In genomic region chr12:57388425-57388824, GRCh38 we compare ENCODE assay signal across 31 cellular contexts. TPM values are rescaled to one million over a fixed set of nuclear protein-coding genes. Genes with fewer than 3 reads are reported as not detected.
DNase-seq lines count a peak whose midpoint lies in the region; ATAC-seq, FAIRE-seq and TF ChIP-seq lines count a peak whose summit lies in the region.
"Had no signal": no experiment of that assay in that cellular context is flagged by ENCODE, and none has a peak within 500 bp of the region (broad histone marks: within the 10 kb centered on the region; RNA-seq: fewer than 3 reads in every experiment).

No MANE protein-coding gene starts in this region.

- 36% methylated on average over 5 of the region's 5 CpGs for WGBS in K562 (ENCODE audit: insufficient coverage, low coverage, missing lambda C conversion rate)
- WGBS in mesenchymal stem cell, result 94% methylated on average over 4 of the region's 5 CpGs
- 92 to 97% (median 95%) methylated on average over 5 of the region's 5 CpGs for WGBS in psoas muscle, 3 donors

- no peaks in the 10 kb centered on the region for H3F3A ChIP-seq in GM23338 (replicated peaks; ENCODE audit: low read depth)

- H3K4ac ChIP-seq in mesenchymal stem cell (ENCODE audit: low read depth in 1 of 2, low read length in 2 of 2), result no peak overlapping the region

- H3K27ac ChIP-seq in AG04450 (ENCODE audit: low read depth, low read length) (peak overlapping the region; percentile 53), GM23338 (ENCODE audit: low read depth) (no peak overlapping the region), K562 (ENCODE audit: extremely low read depth, low read depth, low read length) (no peak overlapping the region), mesenchymal stem cell (ENCODE audit: low read length, poor library complexity, severe bottlenecking) (peak overlapping the region; percentile 40), psoas muscle (no peak overlapping the region)
- H3K27ac ChIP-seq: ascending aorta, Peyer's patch, SJCRH30, spleen, upper lobe of left lung had no signal

- H3K23ac ChIP-seq in mesenchymal stem cell (ENCODE audit: low read length in 2 of 2), result no peak overlapping the region

- no peak for ATAC-seq in GM23338
- ATAC-seq in K562, result peak; percentile 38; the same call in 1 of the 3 replicates
- ATAC-seq in GM19397 (IDR thresholded peaks at IDR 0.05; ENCODE audit: unreplicated experiment), result no peak
- no peak for ATAC-seq in psoas muscle
- ATAC-seq: natural killer cell had no signal

- no peaks in the 10 kb centered on the region for H3K9me2 ChIP-seq in GM23338 (ENCODE audit: insufficient read depth)

- H2AK5ac ChIP-seq in mesenchymal stem cell (ENCODE audit: low read length, severe bottlenecking), result no peak overlapping the region

- H2BK120ac ChIP-seq in mesenchymal stem cell (ENCODE audit: low read depth, low read length), result no peak overlapping the region

- TF ChIP-seq POLR2A in K562 (conservative IDR thresholded peaks at IDR 0.05), result no peak

- no peak overlapping the region for H3K14ac ChIP-seq in mesenchymal stem cell (ENCODE audit: low read length in 2 of 2)

- no peak for TF ChIP-seq CTCF in AG04450 (IDR thresholded peaks at IDR 0.05; ENCODE audit: low read depth, low read length)
- TF ChIP-seq CTCF in GM23338 (conservative IDR thresholded peaks at IDR 0.05; ENCODE audit: low read depth in 2 of 2), result no peak
- no peak for TF ChIP-seq CTCF in K562 (IDR thresholded peaks at IDR 0.05 in 2 of 3, conservative IDR thresholded peaks at IDR 0.05 in 1 of 3; ENCODE audit: insufficient read depth in 2 of 3, low read depth in 1 of 3, low read length in 3 of 3)
- TF ChIP-seq CTCF in psoas muscle (IDR thresholded peaks at IDR 0.05), result no peak

- H3K18ac ChIP-seq in mesenchymal stem cell (ENCODE audit: low read depth in 1 of 2, low read length in 2 of 2), result no peak overlapping the region

- H2BK12ac ChIP-seq in mesenchymal stem cell (ENCODE audit: low read length in 2 of 2), result no peak overlapping the region

- CTCF ChIA-PET in AG04450 (lab: Charles Lee), result interaction anchor here (0.7 to 1.6 kb wide), 3 partner anchors 64 to 81 kb away, joined by 3 to 7 read pairs (median 4); no protein-coding TSS in a partner anchor
- CTCF ChIA-PET in K562 (lab: Yijun Ruan, JAX; ENCODE audit: low intra/inter-chr PET ratio), result no interaction called here

- intact Hi-C loops in K562 (cut with micrococcal nuclease), result no loop called here
- intact Hi-C loops in psoas muscle (cut with DNase I), result no loop called here

- no peak for TF ChIP-seq RAD21 in K562 (CRISPR knock-in tag; conservative IDR thresholded peaks at IDR 0.05 in 1 of 2, IDR thresholded peaks at IDR 0.05 in 1 of 2)

- POLR2A ChIA-PET in AG04450 (lab: Yijun Ruan, JAX), result interaction anchor here (1.0 kb wide), 1 partner anchor 64 kb away, joined by 4 read pairs; no protein-coding TSS in a partner anchor
- POLR2A ChIA-PET in K562 (lab: Yijun Ruan, JAX), result interaction anchor here (0.5 to 1.7 kb wide), 5 partner anchors 10 to 165 kb away, joined by 3 to 6 read pairs (median 3); no protein-coding TSS in a partner anchor

- H3K27ac Mint-ChIP-seq in GM23338, result peak overlapping the region; percentile 13; the same call in 1 of the 2 replicates
- H3K27ac Mint-ChIP-seq: activated CD4-positive, alpha-beta memory T cell treated with anti-CD3 and anti-CD28 coated beads, Interleukin-2, amount 10 ng/mL, durations not matched to agents 7 days and 5 days; activated naive CD8-positive, alpha-beta T cell treated with anti-CD3 and anti-CD28 coated beads for 36 hours; natural killer cell had no signal

- no peaks in the 10 kb centered on the region for H3K9me3 Mint-ChIP-seq in GM23338
- H3K9me3 Mint-ChIP-seq: activated CD4-positive, alpha-beta memory T cell treated with anti-CD3 and anti-CD28 coated beads, Interleukin-2, amount 10 ng/mL, durations not matched to agents 7 days and 5 days; activated naive CD8-positive, alpha-beta T cell treated with anti-CD3 and anti-CD28 coated beads for 36 hours; natural killer cell had no signal

- H2AFZ ChIP-seq in GM23338 (no peak overlapping the region), K562 (ENCODE audit: low read depth, low read length) (no peak overlapping the region), mesenchymal stem cell (ENCODE audit: low read depth, low read length) (no peak overlapping the region)

- H3K9me3 ChIP-seq in AG04450 (ENCODE audit: control insufficient read depth, insufficient read depth, low read length) (peaks cover 3% of the 10 kb centered on the region; the same call in 1 of the 2 replicates), K562 (replicated peaks; ENCODE audit: control insufficient read depth, insufficient read depth, low read depth, low read length) (no peaks in the 10 kb centered on the region), mesenchymal stem cell (ENCODE audit: control insufficient read depth, low read length) (no peaks in the 10 kb centered on the region), psoas muscle (no peaks in the 10 kb centered on the region)
- H3K9me3 ChIP-seq: ascending aorta, Peyer's patch, spleen, upper lobe of left lung had no signal

- peaks cover 18% of the 10 kb centered on the region for H3K79me1 ChIP-seq in mesenchymal stem cell (replicated peaks; ENCODE audit: low read length, poor library complexity, severe bottlenecking)

- H2BK15ac ChIP-seq in mesenchymal stem cell (ENCODE audit: low read depth, poor library complexity, severe bottlenecking), result no peak overlapping the region

- TF ChIP-seq EP300 in K562 (IDR thresholded peaks at IDR 0.05; ENCODE audit: low read length), result no peak

- H3K36me3 ChIP-seq in GM23338 (ENCODE audit: insufficient read depth) (no peaks in the 10 kb centered on the region; the same call in 1 of the 2 replicates), K562 (ENCODE audit: control insufficient read depth, insufficient read depth, low read length) (0 out of 3 replicates have a peak, but pooled peaks cover 3% of the 10 kb centered on the region), mesenchymal stem cell (ENCODE audit: control insufficient read depth in 1 of 2, insufficient read depth in 2 of 2, low read depth in 1 of 2, low read length in 2 of 2) (peaks cover 15 to 18% of the 10 kb centered on the region in 2 experiments), psoas muscle (ENCODE audit: insufficient read depth in 1 of 2, low read depth in 1 of 2) (peaks cover 2 to 30% of the 10 kb centered on the region in 2 donors)
- H3K36me3 ChIP-seq: ascending aorta had no signal

- no peak overlapping the region for H2BK5ac ChIP-seq in mesenchymal stem cell (ENCODE audit: low read depth, low read length, poor library complexity, severe bottlenecking)

- H3K79me2 ChIP-seq in GM23338 (replicated peaks; ENCODE audit: insufficient read depth) (no peaks in the 10 kb centered on the region), K562 (ENCODE audit: control insufficient read depth, insufficient read depth, low read length) (no peaks in the 10 kb centered on the region)

- no peaks in the 10 kb centered on the region for H3K27me3 ChIP-seq in AG04450 (ENCODE audit: control insufficient read depth, insufficient read depth, low read length)
- no peaks in the 10 kb centered on the region for H3K27me3 ChIP-seq in GM23338 (ENCODE audit: insufficient read depth)
- no peaks in the 10 kb centered on the region for H3K27me3 ChIP-seq in K562 (ENCODE audit: control insufficient read depth in 2 of 2, insufficient read depth in 2 of 2, low read length in 2 of 2)
- H3K27me3 ChIP-seq in mesenchymal stem cell (ENCODE audit: control insufficient read depth in 1 of 2, insufficient read depth in 1 of 2, low read length in 2 of 2), result no peaks in the 10 kb centered on the region
- H3K27me3 ChIP-seq in psoas muscle (ENCODE audit: insufficient read depth in 3 of 3, low read length in 2 of 3), result no peaks in the 10 kb centered on the region
- H3K27me3 ChIP-seq: ascending aorta, Peyer's patch, SJCRH30, spleen, upper lobe of left lung had no signal

- no peaks in the 10 kb centered on the region for H3K9me1 ChIP-seq in K562 (ENCODE audit: control insufficient read depth, insufficient read depth, low read length)

- peaks cover 12% of the 10 kb centered on the region for H3K4me1 Mint-ChIP-seq in GM23338
- H3K4me1 Mint-ChIP-seq: activated naive CD8-positive, alpha-beta T cell treated with anti-CD3 and anti-CD28 coated beads for 36 hours had no signal

- H4K20me1 ChIP-seq in GM23338 (replicated peaks; ENCODE audit: insufficient read depth) (no peaks in the 10 kb centered on the region; the same call in 1 of the 2 replicates), K562 (replicated peaks; ENCODE audit: control insufficient read depth, insufficient read depth, low read length) (no peaks in the 10 kb centered on the region)

- H3K4me2 ChIP-seq in GM23338 (no peak overlapping the region), K562 (ENCODE audit: insufficient read depth, low read length) (peak overlapping the region; percentile 12; the same call in 1 of the 2 replicates), mesenchymal stem cell (ENCODE audit: low read length, poor library complexity, severe bottlenecking) (no peak overlapping the region)

- DNase-seq in AG04450 (ENCODE audit: low read depth, low spot score) (no peak), GM23338 (ENCODE audit: low spot score) (no peak), K562 (ENCODE audit: extremely low read depth in 1 of 4, low spot score in 3 of 4) (peak in 1 of 4 experiments; percentile 26), mesenchymal stem cell (no peak), anterior cingulate cortex (lab: John Stamatoyannopoulos, UW) (no peak), psoas muscle (no peak)
- DNase-seq: activated CD4-positive, alpha-beta memory T cell treated with anti-CD3 and anti-CD28 coated beads, Interleukin-2, amount 10 ng/mL, durations not matched to agents 7 days and 5 days; activated CD4-positive, alpha-beta T cell treated with anti-CD3 and anti-CD28 coated beads for 1 hour; activated CD8-positive, alpha-beta memory T cell treated with anti-CD3 and anti-CD28 coated beads, Interleukin-2, amount 50 U/mL, for 48 hours; activated naive CD8-positive, alpha-beta T cell treated with anti-CD3 and anti-CD28 coated beads for 36 hours; islet precursor cell; natural killer cell; NCI-H1694; NCI-H524; Peyer's patch; SJCRH30; spleen; stimulated activated CD4-positive, alpha-beta T cell treated with anti-CD3 and anti-CD28 coated beads, Interleukin-2, amount 100 ng/mL, for 48 hours; upper lobe of left lung had no signal

- peaks cover 19% of the 10 kb centered on the region for H3K36me3 Mint-ChIP-seq in GM23338 (ENCODE audit: low read depth)
- H3K36me3 Mint-ChIP-seq: natural killer cell had no signal

- no TSS peak for BruUV-seq in K562 (replicated peaks; lab: Mats Ljungman, UMichigan)

- peak; percentile 49 for FAIRE-seq in K562 (lab: Jason Lieb, UNC)
- FAIRE-seq: D721Med, endometrium had no signal

- peaks cover 4% of the 10 kb centered on the region for H3K27me3 Mint-ChIP-seq in GM23338 (ENCODE audit: insufficient read depth, low read depth, poor library complexity)
- H3K27me3 Mint-ChIP-seq: activated CD4-positive, alpha-beta memory T cell treated with anti-CD3 and anti-CD28 coated beads, Interleukin-2, amount 10 ng/mL, durations not matched to agents 7 days and 5 days; activated naive CD8-positive, alpha-beta T cell treated with anti-CD3 and anti-CD28 coated beads for 36 hours had no signal

- H4K91ac ChIP-seq in mesenchymal stem cell (ENCODE audit: low read length), result no peak overlapping the region

- H3K9ac ChIP-seq in K562 (ENCODE audit: insufficient read depth in 1 of 2, low read depth in 2 of 2, low read length in 2 of 2) (peak overlapping the region in 1 of 2 experiments; percentile 14; a peak in 1 of 4 replicates), mesenchymal stem cell (ENCODE audit: low read length) (peak overlapping the region; percentile 69)

- H3K4me1 ChIP-seq in GM23338 (ENCODE audit: insufficient read depth) (peaks cover 9% of the 10 kb centered on the region; the same call in 1 of the 2 replicates), K562 (replicated peaks in 1 of 2; ENCODE audit: control insufficient read depth in 2 of 2, insufficient read depth in 2 of 2, low read length in 2 of 2) (peaks cover 0 to 9% of the 10 kb centered on the region in 2 experiments; a peak in 2 of 5 replicates), mesenchymal stem cell (ENCODE audit: control insufficient read depth, insufficient read depth, low read depth, low read length) (peaks cover 9% of the 10 kb centered on the region), psoas muscle (peaks cover 14% of the 10 kb centered on the region)
- H3K4me1 ChIP-seq: Peyer's patch, SJCRH30, spleen, upper lobe of left lung had no signal

- in situ Hi-C loops in K562 (cut with MboI), result no loop called here

- no peak overlapping the region for H4K8ac ChIP-seq in mesenchymal stem cell (ENCODE audit: low read length)

- no peak overlapping the region for H3K4me3 Mint-ChIP-seq in GM23338
- H3K4me3 Mint-ChIP-seq: activated CD4-positive, alpha-beta memory T cell treated with anti-CD3 and anti-CD28 coated beads, Interleukin-2, amount 10 ng/mL, durations not matched to agents 7 days and 5 days; activated naive CD8-positive, alpha-beta T cell treated with anti-CD3 and anti-CD28 coated beads for 36 hours; natural killer cell had no signal

- H3K4me3 ChIP-seq in AG04450 (ENCODE audit: low read depth, low read length) (no peak overlapping the region), GM23338 (no peak overlapping the region), K562 (no peak overlapping the region), mesenchymal stem cell (ENCODE audit: insufficient read depth in 1 of 2, low read depth in 1 of 2, low read length in 2 of 2) (no peak overlapping the region), psoas muscle (no peak overlapping the region)
- H3K4me3 ChIP-seq: ascending aorta, Peyer's patch, SJCRH30, spleen, upper lobe of left lung had no signal

RNA-seq across cellular contexts. Expression of gene R3HDM2, which starts 42.4 kb away (rescaled TPM):
- polyA plus RNA-seq in AG04450 (2011; rRNA removed), result 19.3 and 20.0 TPM in 2 replicates
- 25.2 and 31.3 TPM in 2 replicates for polyA minus RNA-seq in AG04450 (2011; rRNA and poly(A)+ RNA removed)
- 17.7 and 19.6 TPM in 2 replicates for total RNA-seq in GM23338 (2014; rRNA removed; shearing (Covaris generic))
- polyA plus RNA-seq in GM23338 (2016; fragmentation: Nextera tagmentation; extraction: Ambion mirVana), result 9.6 and 10.2 TPM in 2 replicates
- 41.6 and 89.7 TPM in 2 replicates for total RNA-seq in K562 (2011; cell fraction: chromatin; rRNA removed; ENCODE audit: low replicate concordance)
- total RNA-seq in K562 (2011; cell fraction: nucleolus; rRNA removed), result 12.8 and 16.2 TPM in 2 replicates
- 23.0 and 33.7 TPM in 2 replicates for total RNA-seq in K562 (2011; cell fraction: nucleoplasm; rRNA removed)
- total RNA-seq in K562 (2014; rRNA removed), result 5.0 and 6.7 TPM in 2 replicates
- 9.0 and 10.5 TPM in 2 replicates for total RNA-seq in K562 (2014; rRNA removed; fragmentation: Illumina TruSeq; extraction: Trizol)
- total RNA-seq in K562 (2015; rRNA removed; fragmentation: Illumina TruSeq; extraction: Trizol), result 6.4 and 9.2 TPM in 2 replicates
- 15.5 and 18.8 TPM in 2 replicates for total RNA-seq in K562 (2021)
- polyA plus RNA-seq in K562 (2011; rRNA removed), result 11.2 and 22.0 TPM in 2 replicates
- 14.6 and 17.9 TPM in 2 replicates for polyA plus RNA-seq in K562 (2011; cell fraction: cytosol; rRNA removed)
- polyA plus RNA-seq in K562 (2011; cell fraction: nucleus; rRNA removed), result 36.7 and 46.9 TPM in 2 replicates
- 11.4 and 26.6 TPM in 2 replicates for polyA plus RNA-seq in K562 (2012)
- polyA plus RNA-seq in K562 (2014; fragmentation: Illumina TruSeq; extraction: Trizol), result 15.0 and 15.9 TPM in 2 replicates
- 1 to 10 TPM; 3.3 to 3.7 TPM for polyA plus RNA-seq in K562 (2014; fragmentation: Nextera tagmentation; extraction: Ambion mirVana)
- 10.6 and 11.0 TPM in 2 replicates for polyA plus RNA-seq in K562 (2014; rRNA removed)
- 12.6 and 16.4 TPM in 2 replicates for polyA minus RNA-seq in K562 (2011; rRNA and poly(A)+ RNA removed)
- polyA minus RNA-seq in K562 (2011; cell fraction: cytosol; rRNA and poly(A)+ RNA removed), result 10.8 and 24.8 TPM in 2 replicates
- polyA minus RNA-seq in K562 (2011; cell fraction: nucleus; rRNA and poly(A)+ RNA removed), result 9.3 and 13.4 TPM in 2 replicates
- 22.2 TPM for polyA plus RNA-seq in mesenchymal stem cell (2013, experiment 1 of 2)
- polyA plus RNA-seq in mesenchymal stem cell (2013, experiment 2 of 2), result 21.6 TPM
- 10 to 100 TPM; 41.4 to 64.9 (median 45.0) TPM for total RNA-seq in psoas muscle
- polyA plus RNA-seq in psoas muscle, result 10 to 100 TPM; 12.1 to 22.6 (median 20.9) TPM

RNA-seq across cellular contexts. Expression of gene INHBC, which starts 46.2 kb away (rescaled TPM):
- not detected in 2 replicates for polyA plus RNA-seq in AG04450 (2011; rRNA removed)
- 0.17 TPM in 1 of 2 replicates, not detected in the other for polyA minus RNA-seq in AG04450 (2011; rRNA and poly(A)+ RNA removed)
- not detected in 2 replicates for total RNA-seq in GM23338 (2014; rRNA removed; shearing (Covaris generic))
- 0.53 TPM in 1 of 2 replicates, not detected in the other for polyA plus RNA-seq in GM23338 (2016; fragmentation: Nextera tagmentation; extraction: Ambion mirVana)
- 0.19 TPM in 1 of 2 replicates, not detected in the other for total RNA-seq in K562 (2011; cell fraction: chromatin; rRNA removed; ENCODE audit: low replicate concordance)
- total RNA-seq in K562 (2011; cell fraction: nucleolus; rRNA removed), result 0.26 and 0.33 TPM in 2 replicates
- total RNA-seq in K562 (2011; cell fraction: nucleoplasm; rRNA removed), result 0.31 and 0.44 TPM in 2 replicates
- total RNA-seq in K562 (2014; rRNA removed), result not detected in 2 replicates
- total RNA-seq in K562 (2014; rRNA removed; fragmentation: Illumina TruSeq; extraction: Trizol), result not detected in 2 replicates
- total RNA-seq in K562 (2015; rRNA removed; fragmentation: Illumina TruSeq; extraction: Trizol), result 0.07 TPM in 1 of 2 replicates, not detected in the other
- total RNA-seq in K562 (2021), result 0.07 TPM in 1 of 2 replicates, not detected in the other
- polyA plus RNA-seq in K562 (2011; rRNA removed), result 0.04 and 0.15 TPM in 2 replicates
- 0.19 and 0.34 TPM in 2 replicates for polyA plus RNA-seq in K562 (2011; cell fraction: cytosol; rRNA removed)
- polyA plus RNA-seq in K562 (2011; cell fraction: nucleus; rRNA removed), result 0.13 TPM in 1 of 2 replicates, not detected in the other
- 0.18 and 1.1 TPM in 2 replicates for polyA plus RNA-seq in K562 (2012)
- not detected in 2 replicates for polyA plus RNA-seq in K562 (2014; fragmentation: Illumina TruSeq; extraction: Trizol)
- polyA plus RNA-seq in K562 (2014; fragmentation: Nextera tagmentation; extraction: Ambion mirVana), result under 1 TPM in 1 of 2 experiments, not detected in 1; 0.17 TPM
- polyA plus RNA-seq in K562 (2014; rRNA removed), result 0.24 TPM in 1 of 2 replicates, not detected in the other
- polyA minus RNA-seq in K562 (2011; rRNA and poly(A)+ RNA removed), result 0.18 TPM in 1 of 2 replicates, not detected in the other
- polyA minus RNA-seq in K562 (2011; cell fraction: cytosol; rRNA and poly(A)+ RNA removed), result not detected in 2 replicates
- polyA minus RNA-seq in K562 (2011; cell fraction: nucleus; rRNA and poly(A)+ RNA removed), result 0.27 TPM in 1 of 2 replicates, not detected in the other
- 0.04 TPM for polyA plus RNA-seq in mesenchymal stem cell (2013, experiment 1 of 2)
- not detected for polyA plus RNA-seq in mesenchymal stem cell (2013, experiment 2 of 2)
- under 1 TPM in 2 of 4 donors, not detected in 2; 0.18 to 0.21 TPM for total RNA-seq in psoas muscle
- under 1 TPM in 1 of 3 donors, not detected in 2; 0.05 TPM for polyA plus RNA-seq in psoas muscle
- total RNA-seq: activated CD4-positive, alpha-beta memory T cell treated with anti-CD3 and anti-CD28 coated beads, Interleukin-2, amount 10 ng/mL, durations not matched to agents 7 days and 5 days; activated naive CD8-positive, alpha-beta T cell treated with anti-CD3 and anti-CD28 coated beads for 36 hours; ascending aorta; dermis blood vessel endothelial cell; glomerular endothelial cell; LHCN-M2; lower leg skin; omental fat pad; Peyer's patch; renal cortical epithelial cell; subcutaneous adipose tissue; T-helper 1 cell treated with Interleukin-12 subunit alpha and Interleukin-12 subunit beta and Interleukin-4 antibody, amounts not matched to agents 30 ng/mL and 1 ng/mL, for 36 hours; upper lobe of left lung had no signal
- polyA plus RNA-seq: spleen had no signal

Comparison
In these comparisons a context has a peak if more than half of its experiments do, and no peak if none do; other contexts are left out.
1. H3K27ac ChIP-seq: peak in AG04450 (single experiment) and mesenchymal stem cell (single experiment); none in GM23338 (single experiment), K562 (single experiment) and psoas muscle (single experiment).